Comparison of ENCODE assay signal across 13 cellular contexts in genomic region chr12:123049398-123050250, GRCh38.
DNase-seq lines count a peak whose midpoint lies in the region; ATAC-seq, FAIRE-seq and TF ChIP-seq lines count a peak whose summit lies in the region.
"Had no signal": no experiment of that assay in that cellular context is flagged by ENCODE, and none has a peak within 500 bp of the region (broad histone marks: within the 10 kb centered on the region; RNA-seq: fewer than 3 reads in every experiment).

No MANE protein-coding gene starts in this region.

- 32% methylated on average over 8 of the region's 8 CpGs for WGBS in smooth muscle cell (ENCODE audit: low lambda C conversion rate)

- no peaks in the 10 kb centered on the region for H3K27me3 ChIP-seq in astrocyte (ENCODE audit: insufficient read depth, low read length)
- H3K27me3 ChIP-seq in smooth muscle cell (ENCODE audit: low read depth), result no peaks in the 10 kb centered on the region
- H3K27me3 ChIP-seq: brain microvascular endothelial cell had no signal

- no peak for FAIRE-seq in astrocyte (lab: Jason Lieb, UNC)

- peaks cover 19% of the 10 kb centered on the region for H4K20me1 ChIP-seq in astrocyte (ENCODE audit: insufficient read depth, low read length)
- H4K20me1 ChIP-seq in smooth muscle cell (ENCODE audit: low read depth), result peaks cover 7% of the 10 kb centered on the region

- H3K27ac Mint-ChIP-seq in astrocyte (ENCODE audit: unreplicated experiment) (no peak overlapping the region), Calu3 (ENCODE audit: unreplicated experiment) (no peak overlapping the region)

- H3K36me3 ChIP-seq in astrocyte (ENCODE audit: insufficient read depth, low read length) (no peaks in the 10 kb centered on the region), smooth muscle cell (ENCODE audit: low read depth) (no peaks in the 10 kb centered on the region)
- H3K36me3 ChIP-seq: brain microvascular endothelial cell had no signal

- intact Hi-C loops in left ventricle myocardium superior (cut with micrococcal nuclease) (loop anchor here (10.0 kb wide), 1 partner anchor 95 kb away; no protein-coding TSS in a partner anchor), Calu3 (cut with micrococcal nuclease; ENCODE audit: unreplicated experiment) (no loop called here)

- no peak overlapping the region for H3K9ac ChIP-seq in astrocyte (ENCODE audit: low read length)
- no peak overlapping the region for H3K9ac ChIP-seq in smooth muscle cell (ENCODE audit: low read depth)

- H3K27ac ChIP-seq in astrocyte (ENCODE audit: low read depth, low read length), result peak overlapping the region; percentile 22
- peak overlapping the region; percentile 75 for H3K27ac ChIP-seq in smooth muscle cell (ENCODE audit: low read depth)
- H3K27ac ChIP-seq: brain microvascular endothelial cell had no signal

- H3K9me3 ChIP-seq in astrocyte (ENCODE audit: insufficient read depth, low read depth, low read length), result no peaks in the 10 kb centered on the region
- no peaks in the 10 kb centered on the region for H3K9me3 ChIP-seq in smooth muscle cell (replicated peaks; ENCODE audit: low read depth)

- H3K36me3 Mint-ChIP-seq in astrocyte (ENCODE audit: low read depth, unreplicated experiment), result peaks cover 4% of the 10 kb centered on the region
- H3K36me3 Mint-ChIP-seq in Calu3 (ENCODE audit: insufficient read depth, unreplicated experiment), result no peaks in the 10 kb centered on the region

- H3K79me2 ChIP-seq in astrocyte (ENCODE audit: insufficient read depth, low read length) (no peaks in the 10 kb centered on the region), smooth muscle cell (ENCODE audit: low read depth) (no peaks in the 10 kb centered on the region)

- no peak overlapping the region for H2AFZ ChIP-seq in astrocyte (ENCODE audit: low read depth, low read length)
- no peak overlapping the region for H2AFZ ChIP-seq in smooth muscle cell (ENCODE audit: low read depth)

- no TSS peak for BruUV-seq in Calu3 (replicated peaks; lab: Mats Ljungman, UMichigan)

- no peak overlapping the region for H3K4me3 ChIP-seq in astrocyte (ENCODE audit: insufficient read depth, low read depth, low read length)
- no peak overlapping the region for H3K4me3 ChIP-seq in smooth muscle cell

- peaks cover 5% of the 10 kb centered on the region for H3K9me3 Mint-ChIP-seq in astrocyte (ENCODE audit: unreplicated experiment)
- no peaks in the 10 kb centered on the region for H3K9me3 Mint-ChIP-seq in Calu3 (ENCODE audit: low read depth, unreplicated experiment)

- DNase-seq in H4 (ENCODE audit: low spot score), result peak; percentile 41
- DNase-seq in astrocyte (ENCODE audit: low read depth), result no peak
- no peak for DNase-seq in left ventricle myocardium superior
- DNase-seq in smooth muscle cell (lab: John Stamatoyannopoulos, UW; ENCODE audit: unreplicated experiment), result peak; percentile 15
- DNase-seq in Calu3, result no peak
- DNase-seq in KG1 (lab: John Stamatoyannopoulos, UW), result no peak
- no peak for DNase-seq in NCI-H2029 treated with DMSO at 0.1 percent for 48 hours (lab: John Stamatoyannopoulos, UW)
- DNase-seq: COR-L47; erythroblast; NCI-H510A; stimulated activated CD8-positive, alpha-beta memory T cell treated with anti-CD3 and anti-CD28 coated beads, Interleukin-4, amount 100 ng/mL, for 48 hours had no signal

- H3K27me3 Mint-ChIP-seq in astrocyte (ENCODE audit: low read depth, unreplicated experiment), result no peaks in the 10 kb centered on the region
- no peaks in the 10 kb centered on the region for H3K27me3 Mint-ChIP-seq in Calu3 (ENCODE audit: unreplicated experiment)

- peaks cover 15% of the 10 kb centered on the region for H3K4me1 Mint-ChIP-seq in astrocyte (ENCODE audit: low read depth, unreplicated experiment)
- H3K4me1 Mint-ChIP-seq in Calu3 (ENCODE audit: low read depth, unreplicated experiment), result no peaks in the 10 kb centered on the region

- CTCF ChIA-PET in Calu3 (lab: Charles Lee), result interaction anchor here (0.5 to 0.6 kb wide), 2 partner anchors 112 to 227 kb away, joined by 3 read pairs; no protein-coding TSS in a partner anchor

- peaks cover 21% of the 10 kb centered on the region for H3F3A ChIP-seq in smooth muscle cell (ENCODE audit: low read depth)

- H3K4me1 ChIP-seq in astrocyte (ENCODE audit: insufficient read depth, low read length), result peaks cover 13% of the 10 kb centered on the region
- H3K4me1 ChIP-seq in smooth muscle cell (ENCODE audit: low read depth), result no peaks in the 10 kb centered on the region

- H3K4me3 Mint-ChIP-seq in astrocyte (ENCODE audit: unreplicated experiment) (no peak overlapping the region), Calu3 (ENCODE audit: low read depth, unreplicated experiment) (no peak overlapping the region)

- H3K4me2 ChIP-seq in astrocyte (ENCODE audit: low read length) (peak overlapping the region; percentile 45), smooth muscle cell (peak overlapping the region; percentile 2)

- TF ChIP-seq CTCF in astrocyte (IDR thresholded peaks at IDR 0.05; ENCODE audit: insufficient read depth, low read depth, low read length), result no peak
- no peak for TF ChIP-seq CTCF in smooth muscle cell (IDR thresholded peaks at IDR 0.05; ENCODE audit: borderline replicate concordance, insufficient read depth, poor library complexity, severe bottlenecking)
- TF ChIP-seq CTCF in Calu3 (IDR thresholded peaks at IDR 0.05; ENCODE audit: unreplicated experiment), result no peak

- ATAC-seq in left ventricle myocardium superior (peak; percentile 3), GM21367 (IDR thresholded peaks at IDR 0.05; ENCODE audit: unreplicated experiment) (no peak)

Comparison
In these comparisons a context has a peak if more than half of its experiments do, and no peak if none do; other contexts are left out.
1. DNase-seq: peak in H4 (single experiment) and smooth muscle cell (single experiment); none in astrocyte (single experiment), left ventricle myocardium superior (single experiment), Calu3 (single experiment), KG1 (single experiment) and NCI-H2029 treated with DMSO at 0.1 percent for 48 hours (single experiment).